Comparison of ENCODE assay signal across 15 cellular contexts in genomic region chrX:145003443-145003842, GRCh38.
"Had no signal": no experiment of that assay in that cellular context is flagged by ENCODE, and none has a peak within 500 bp of the region (broad histone marks: within the 10 kb centered on the region; RNA-seq: fewer than 3 reads in every experiment).

No MANE protein-coding gene starts in this region.

- FAIRE-seq: colon, small intestine, urothelium cell line had no signal

- H3K27me3 ChIP-seq: esophagus squamous epithelium, gastroesophageal sphincter, neural progenitor cell, ovary had no signal

- H3K4me2 ChIP-seq: neural progenitor cell had no signal

- H2AFZ ChIP-seq: neural progenitor cell had no signal

- H3K9me3 ChIP-seq: esophagus squamous epithelium, gastroesophageal sphincter, ovary had no signal

- H3K36me3 ChIP-seq: esophagus squamous epithelium, gastroesophageal sphincter, neural progenitor cell, ovary had no signal

- H3K9ac ChIP-seq: neural progenitor cell had no signal

- DNase-seq: effector memory CD8-positive, alpha-beta T cell; esophagus squamous epithelium; glutamatergic neuron; kidney glomerular epithelial cell; nucleus accumbens; ovary; right cardiac atrium; small intestine; stimulated activated CD4-positive, alpha-beta T cell treated with anti-CD3 and anti-CD28 coated beads, Interleukin-2, amount 100 ng/mL, for 48 hours; stimulated activated naive CD4-positive, alpha-beta T cell treated with Interleukin-2 at 50 U/mL for 16 hours had no signal

- H3K4me1 ChIP-seq: esophagus squamous epithelium, gastroesophageal sphincter, neural progenitor cell had no signal

- H3K4me3 ChIP-seq: esophagus squamous epithelium, gastroesophageal sphincter, neural progenitor cell, ovary had no signal

- H3K27ac ChIP-seq: epithelial cell of prostate, esophagus squamous epithelium, gastroesophageal sphincter, neural progenitor cell, ovary had no signal
